8 cellular contexts compared by ENCODE assay signal in genomic region chr20:24160563-24161355, GRCh38.
A peak's percentile ranks its signal among the peaks of the same experiment; 100 is the strongest.
DNase-seq lines count a peak whose midpoint lies in the region; ATAC-seq and TF ChIP-seq lines count a peak whose summit lies in the region.

No MANE protein-coding gene starts in this region.

- intact Hi-C loops in A673 (cut with micrococcal nuclease; ENCODE audit: unreplicated experiment), result loop anchor here (5.0 kb wide), 2 partner anchors 622 to 757 kb away; no protein-coding TSS in a partner anchor
- intact Hi-C loops in left colon (cut with DNase I, micrococcal nuclease), result loop anchor here in 1 of 2 donors (10.0 kb wide), 1 partner anchor 754 kb away; no protein-coding TSS in a partner anchor

- no peaks in the 10 kb centered on the region for H3K36me3 ChIP-seq in A673 (ENCODE audit: insufficient read depth, low read length, poor library complexity, severe bottlenecking)
- no peaks in the 10 kb centered on the region for H3K36me3 ChIP-seq in upper lobe of left lung

- 30 to 39% methylated on average over 5 of the region's 5 CpGs for WGBS in upper lobe of left lung, 2 donors

- no peaks in the 10 kb centered on the region for H3K27me3 ChIP-seq in A673 (replicated peaks; ENCODE audit: insufficient read depth, low read depth, low read length, poor library complexity)
- H3K27me3 ChIP-seq in upper lobe of left lung, result no peaks in the 10 kb centered on the region

- TF ChIP-seq CTCF in A673 (conservative IDR thresholded peaks at IDR 0.05; ENCODE audit: low read depth, low read length), result peak; percentile 88
- peak in 5 of 6 experiments; percentile 41 to 60 (median 54) for TF ChIP-seq CTCF in upper lobe of left lung (IDR thresholded peaks at IDR 0.05)

- no peak for TF ChIP-seq EP300 in upper lobe of left lung (IDR thresholded peaks at IDR 0.05)

- ATAC-seq in left colon (peak; percentile 57), upper lobe of left lung (ENCODE audit: low FRiP score in 2 of 2) (peak; percentile 63 to 79), HG02885 (IDR thresholded peaks at IDR 0.05; ENCODE audit: poor library complexity, unreplicated experiment) (no peak)

- POLR2A ChIA-PET in A673 (lab: Charles Lee; ENCODE audit: low non-redundant PET), result no interaction called here

- no peak for TF ChIP-seq POLR2A in upper lobe of left lung (IDR thresholded peaks at IDR 0.05)

- DNase-seq in A673 (ENCODE audit: low spot score) (peak; percentile 68), EH (ENCODE audit: low read depth) (peak; percentile 47), NCI-H2171 (lab: John Stamatoyannopoulos, UW) (peak; percentile 37), caudate nucleus (lab: John Stamatoyannopoulos, UW) (peak in 40 of 61 donors; percentile 3 to 66 (median 18)), left colon (peak in 1 of 2 donors; percentile 51), upper lobe of left lung (peak in 1 of 2 donors; percentile 41), DMS79 (lab: John Stamatoyannopoulos, UW) (no peak)

- no peak overlapping the region for H3K27ac ChIP-seq in A673 (ENCODE audit: low read depth, low read length, poor library complexity, severe bottlenecking)
- no peak overlapping the region for H3K27ac ChIP-seq in caudate nucleus (ENCODE audit: low read depth, low read length)
- H3K27ac ChIP-seq in upper lobe of left lung, result no peak overlapping the region

- CTCF ChIA-PET in A673 (lab: Charles Lee), result interaction anchor here (0.6 to 1.1 kb wide), 3 partner anchors 496 to 758 kb away, joined by 3 to 5 read pairs (median 3); no protein-coding TSS in a partner anchor

- H3K4me3 ChIP-seq in A673 (ENCODE audit: low read depth, low read length, poor library complexity, severe bottlenecking) (no peak overlapping the region), upper lobe of left lung (no peak overlapping the region)

- H3K9me3 ChIP-seq in A673 (ENCODE audit: low read depth, low read length, poor library complexity, severe bottlenecking) (no peaks in the 10 kb centered on the region), upper lobe of left lung (no peaks in the 10 kb centered on the region)

- no TSS peak for BruUV-seq in A673 (replicated peaks; lab: Mats Ljungman, UMichigan)

- H3K4me1 ChIP-seq in A673 (ENCODE audit: insufficient read depth, low read length, poor library complexity, severe bottlenecking), result no peaks in the 10 kb centered on the region
- H3K4me1 ChIP-seq in upper lobe of left lung, result no peaks in the 10 kb centered on the region
